ENCODE assay signal across 21 cellular contexts in the genomic region with DNA sequence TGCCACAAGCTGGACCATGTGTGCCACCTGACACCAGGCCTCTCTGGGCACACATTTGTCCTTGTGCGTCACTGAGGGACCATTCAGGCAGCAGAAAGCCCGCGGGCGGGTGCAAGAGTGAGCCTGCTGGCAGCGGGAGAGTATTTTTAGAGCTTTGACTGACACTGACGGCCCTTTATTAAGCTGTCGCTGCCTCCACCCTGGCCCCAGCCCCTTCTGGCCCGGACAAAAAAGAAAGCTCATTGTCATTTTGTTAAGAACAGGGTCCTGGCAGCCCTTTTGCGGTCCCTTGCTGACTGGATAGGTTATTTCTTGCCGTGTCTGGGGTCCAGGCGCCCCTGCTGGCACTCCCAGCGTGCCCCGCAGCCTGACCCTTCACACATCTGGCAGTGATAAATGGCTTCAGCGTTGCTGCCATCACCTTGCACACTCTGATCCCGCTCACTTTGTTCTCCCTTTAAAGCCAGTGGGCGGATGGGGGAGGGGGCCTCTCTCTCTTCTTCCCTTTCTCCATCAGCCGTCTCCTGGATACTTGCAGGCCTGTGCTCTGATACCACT.
A peak's percentile ranks its signal among the peaks of the same experiment; 100 is the strongest.
DNase-seq lines count a peak whose midpoint lies in the region; ATAC-seq, FAIRE-seq and TF ChIP-seq lines count a peak whose summit lies in the region.
"Had no signal": no experiment of that assay in that cellular context is flagged by ENCODE, and none has a peak within 500 bp of the region (broad histone marks: within the 10 kb centered on the region; RNA-seq: fewer than 3 reads in every experiment).

No MANE protein-coding gene starts in this region.

- no peak for TF ChIP-seq EP300 in suprapubic skin (IDR thresholded peaks at IDR 0.05)

- TF ChIP-seq CTCF in heart right ventricle (IDR thresholded peaks at IDR 0.05): no peak
- no peak for TF ChIP-seq CTCF in nephron (IDR thresholded peaks at IDR 0.05; ENCODE audit: unreplicated experiment in 3 of 3)
- no peak for TF ChIP-seq CTCF in suprapubic skin (IDR thresholded peaks at IDR 0.05)
- TF ChIP-seq CTCF in coronary artery (IDR thresholded peaks at IDR 0.05): no peak

- peaks cover 0 to 72% (median 55%) of the 10 kb centered on the region in 7 donors for H3K27me3 ChIP-seq in heart right ventricle
- peaks cover 26% of the 10 kb centered on the region for H3K27me3 ChIP-seq in suprapubic skin
- no peaks in the 10 kb centered on the region for H3K27me3 ChIP-seq in MG63

- H3K4me3 ChIP-seq in heart right ventricle: no peak overlapping the region
- no peak overlapping the region for H3K4me3 ChIP-seq in suprapubic skin
- H3K4me3 ChIP-seq in MG63: no peak overlapping the region
- no peak overlapping the region for H3K4me3 ChIP-seq in coronary artery
- H3K4me3 ChIP-seq: HAP-1 had no signal

- no peak for TF ChIP-seq POLR2A in suprapubic skin (IDR thresholded peaks at IDR 0.05)
- TF ChIP-seq POLR2A in H54 (IDR thresholded peaks at IDR 0.05; ENCODE audit: low read depth, low read length): no peak

- H3K4me1 ChIP-seq in heart right ventricle (peaks cover 3 to 9% (median 5%) of the 10 kb centered on the region in 9 donors), suprapubic skin (peaks cover 10% of the 10 kb centered on the region)

- peak overlapping the region; percentile 39 to 58 (median 53) for H3K4me3 Mint-ChIP-seq in nephron

- DNase-seq in heart right ventricle (peak in 1 of 2 donors; percentile 33), left cardiac atrium (no peak), ecto neural progenitor cell (ENCODE audit: low spot score) (peak; percentile 68), suprapubic skin (ENCODE audit: low spot score in 2 of 2) (peak; percentile 37 to 70), H54 (ENCODE audit: insufficient read length, low spot score) (no peak), MG63 (no peak), coronary artery (ENCODE audit: low spot score) (no peak)
- DNase-seq: activated CD4-positive, alpha-beta T cell treated with anti-CD3 and anti-CD28 coated beads, Interleukin-2, amount 50 U/mL, for 48 hours; CD4-positive, CD25-positive, alpha-beta regulatory T cell; central memory CD4-positive, alpha-beta T cell; DMS79 treated with DMSO at 0.1 percent for 48 hours; effector memory CD8-positive, alpha-beta T cell; NCI-H2171 treated with DMSO at 0.1 percent for 48 hours; NK-92 treated with Interleukin-12 subunit alpha and Interleukin-12 subunit beta, amount 100 ng/mL, for 24 hours; stimulated activated naive CD8-positive, alpha-beta T cell treated with anti-CD3 and anti-CD28 coated beads, Interleukin-15, amount 100 ng/mL, for 72 hours; T-cell had no signal

- H3K9me3 ChIP-seq in heart right ventricle (peaks cover 0 to 10% (median 0%) of the 10 kb centered on the region in 11 donors), suprapubic skin (no peaks in the 10 kb centered on the region), MG63 (no peaks in the 10 kb centered on the region)

- H3K9me3 Mint-ChIP-seq in nephron: peaks cover 3% of the 10 kb centered on the region
- H3K9me3 Mint-ChIP-seq: CD4-positive, CD25-positive, alpha-beta regulatory T cell; effector memory CD8-positive, alpha-beta T cell; stimulated activated naive CD8-positive, alpha-beta T cell treated with anti-CD3 and anti-CD28 coated beads, Interleukin-15, amount 100 ng/mL, for 72 hours; T-cell had no signal

- peak overlapping the region; percentile 22 to 61 (median 54) for H3K27ac Mint-ChIP-seq in nephron
- H3K27ac Mint-ChIP-seq: effector memory CD8-positive, alpha-beta T cell; stimulated activated naive CD8-positive, alpha-beta T cell treated with anti-CD3 and anti-CD28 coated beads, Interleukin-15, amount 100 ng/mL, for 72 hours; T-cell had no signal

- ATAC-seq in heart right ventricle (peak in 7 of 8 donors; percentile 32 to 93 (median 79)), left cardiac atrium (no peak)
- ATAC-seq: effector memory CD8-positive, alpha-beta T cell; left lobe of liver; stimulated activated naive CD8-positive, alpha-beta T cell treated with anti-CD3 and anti-CD28 coated beads, Interleukin-15, amount 100 ng/mL, for 72 hours; T-cell had no signal

- H3K4me1 Mint-ChIP-seq in nephron: peaks cover 33% of the 10 kb centered on the region

- H3K27ac ChIP-seq in heart right ventricle (no peak overlapping the region), suprapubic skin (no peak overlapping the region), coronary artery (no peak overlapping the region)
- H3K27ac ChIP-seq: VCaP had no signal

- peaks cover 40% of the 10 kb centered on the region for H3K27me3 Mint-ChIP-seq in nephron (ENCODE audit: low read depth)

- no peaks in the 10 kb centered on the region for H3K36me3 ChIP-seq in heart right ventricle
- H3K36me3 ChIP-seq in suprapubic skin: no peaks in the 10 kb centered on the region
- H3K36me3 ChIP-seq in MG63: no peaks in the 10 kb centered on the region
- H3K36me3 ChIP-seq: HAP-1 had no signal

- intact Hi-C loops in heart right ventricle (cut with DNase I) (loop anchor here in 1 of 10 donors (10.0 kb wide), 1 partner anchor 65 kb away; no protein-coding TSS in a partner anchor), left cardiac atrium (cut with DNase I) (no loop called here)

- no peaks in the 10 kb centered on the region for H3K36me3 Mint-ChIP-seq in nephron (ENCODE audit: low read depth)
- H3K36me3 Mint-ChIP-seq: CD4-positive, CD25-positive, alpha-beta regulatory T cell; T-cell had no signal

- WGBS in heart right ventricle, 2 donors: 34% methylated on average over 17 of the region's 17 CpGs
- WGBS in suprapubic skin: 54% methylated on average over 10 of the region's 17 CpGs

- no peak for FAIRE-seq in H54 (lab: Jason Lieb, UNC)
- FAIRE-seq: urothelium cell line had no signal

Comparison
In these comparisons a context has a peak if more than half of its experiments do, and no peak if none do; other contexts are left out.
1. ATAC-seq: peak in heart right ventricle (7 of 8); none in left cardiac atrium (0 of 2).
2. DNase-seq: peak in ecto neural progenitor cell (single experiment) and suprapubic skin (2 of 2); none in left cardiac atrium (single experiment), H54 (single experiment), MG63 (single experiment) and coronary artery (single experiment).